In genomic region chr14:55432628-55433027, GRCh38 we compare ENCODE assay signal across 36 cellular contexts. TPM values are rescaled to one million over a fixed set of nuclear protein-coding genes. Genes with fewer than 3 reads are reported as not detected.
"Had no signal": no experiment of that assay in that cellular context is flagged by ENCODE, and none has a peak within 500 bp of the region (broad histone marks: within the 10 kb centered on the region; RNA-seq: fewer than 3 reads in every experiment).

No MANE protein-coding gene starts in this region.

- H3K36me3 ChIP-seq: ascending aorta, cardiac muscle cell, Peyer's patch, WERI-Rb-1 had no signal

- H3K9me3 ChIP-seq: ascending aorta, Peyer's patch had no signal

- H3K27ac ChIP-seq: ascending aorta, cardiac muscle cell, Peyer's patch, WERI-Rb-1 had no signal

- H3K27ac Mint-ChIP-seq: activated CD4-positive, alpha-beta memory T cell treated with anti-CD3 and anti-CD28 coated beads, Interleukin-2, amount 10 ng/mL, durations not matched to agents 7 days and 5 days; activated CD8-positive, alpha-beta memory T cell treated with anti-CD3 and anti-CD28 coated beads, Interleukin-2, amount 10 ng/mL, durations not matched to agents 7 days and 5 days; activated naive CD8-positive, alpha-beta T cell treated with anti-CD3 and anti-CD28 coated beads, Interleukin-2, amount 10 ng/mL, durations not matched to agents 7 days and 5 days; IgD-negative memory B cell had no signal

- H3K4me1 ChIP-seq: ascending aorta, Peyer's patch had no signal

- H3K27me3 ChIP-seq: ascending aorta, Peyer's patch had no signal

- H3K4me3 Mint-ChIP-seq: activated CD4-positive, alpha-beta memory T cell treated with anti-CD3 and anti-CD28 coated beads, Interleukin-2, amount 10 ng/mL, durations not matched to agents 7 days and 5 days; activated CD8-positive, alpha-beta memory T cell treated with anti-CD3 and anti-CD28 coated beads, Interleukin-2, amount 10 ng/mL, durations not matched to agents 7 days and 5 days; activated naive CD8-positive, alpha-beta T cell treated with anti-CD3 and anti-CD28 coated beads, Interleukin-2, amount 10 ng/mL, durations not matched to agents 7 days and 5 days; IgD-negative memory B cell had no signal

- H3K36me3 Mint-ChIP-seq: activated CD8-positive, alpha-beta memory T cell treated with anti-CD3 and anti-CD28 coated beads, Interleukin-2, amount 10 ng/mL, durations not matched to agents 7 days and 5 days; activated naive CD8-positive, alpha-beta T cell treated with anti-CD3 and anti-CD28 coated beads, Interleukin-2, amount 10 ng/mL, durations not matched to agents 7 days and 5 days had no signal

- H3K4me3 ChIP-seq: ascending aorta, cardiac muscle cell, Peyer's patch had no signal

- H3K27me3 Mint-ChIP-seq: activated CD4-positive, alpha-beta memory T cell treated with anti-CD3 and anti-CD28 coated beads, Interleukin-2, amount 10 ng/mL, durations not matched to agents 7 days and 5 days had no signal

- H3K9me3 Mint-ChIP-seq: activated CD4-positive, alpha-beta memory T cell treated with anti-CD3 and anti-CD28 coated beads, Interleukin-2, amount 10 ng/mL, durations not matched to agents 7 days and 5 days; activated naive CD8-positive, alpha-beta T cell treated with anti-CD3 and anti-CD28 coated beads, Interleukin-2, amount 10 ng/mL, durations not matched to agents 7 days and 5 days; IgD-negative memory B cell had no signal

- ATAC-seq: activated CD8-positive, alpha-beta memory T cell treated with anti-CD3 and anti-CD28 coated beads, Interleukin-2, amount 10 ng/mL, durations not matched to agents 7 days and 5 days; PC-3; SK-N-SH treated with all-trans-retinoic acid at 6 μM for 48 hours had no signal

- DNase-seq: activated CD4-positive, alpha-beta memory T cell treated with anti-CD3 and anti-CD28 coated beads, Interleukin-2, amount 10 ng/mL, durations not matched to agents 7 days and 5 days; activated CD4-positive, alpha-beta T cell treated with anti-CD3 and anti-CD28 coated beads for 1 hour; activated CD4-positive, alpha-beta T cell treated with anti-CD3 and anti-CD28 coated beads for 48 hours; activated CD4-positive, CD25-positive, alpha-beta regulatory T cell; activated CD8-positive, alpha-beta memory T cell treated with anti-CD3 and anti-CD28 coated beads for 24 hours; activated CD8-positive, alpha-beta memory T cell treated with anti-CD3 and anti-CD28 coated beads, Interleukin-2, amount 10 ng/mL, durations not matched to agents 7 days and 5 days; activated CD8-positive, alpha-beta memory T cell treated with anti-CD3 and anti-CD28 coated beads, Interleukin-2, amount 50 U/mL, for 48 hours; activated effector memory CD4-positive, alpha-beta T cell treated with Interleukin-2 at 50 U/mL for 16 hours; activated naive CD4-positive, alpha-beta T cell treated with anti-CD3 and anti-CD28 coated beads, Interleukin-2, amount 50 U/mL, for 16 hours; activated naive CD8-positive, alpha-beta T cell treated with anti-CD3 and anti-CD28 coated beads, Interleukin-2, amount 10 ng/mL, durations not matched to agents 7 days and 5 days; activated T-cell treated with anti-CD3 and anti-CD28 coated beads, Interleukin-2, amount 50 U/mL, for 48 hours; amygdala; Karpas-422; KBM-7; NCI-H1105 treated with DMSO at 0.1 percent for 48 hours; NCI-H1436 treated with DMSO at 0.1 percent for 48 hours; NCI-H1694 treated with DMSO at 0.1 percent for 48 hours; NCI-H2029; NCI-H345; NCI-H524 treated with DMSO at 0.1 percent for 48 hours; PC-3; Peyer's patch; RPMI8226; SIG-M5; T-helper 1 cell; T1000; WERI-Rb-1 had no signal

RNA-seq across cellular contexts. Expression of gene TBPL2, which starts 7.8 kb away (rescaled TPM):
- total RNA-seq: activated CD4-positive, alpha-beta memory T cell treated with anti-CD3 and anti-CD28 coated beads, Interleukin-2, amount 10 ng/mL, durations not matched to agents 7 days and 5 days; activated CD8-positive, alpha-beta memory T cell treated with anti-CD3 and anti-CD28 coated beads, Interleukin-2, amount 10 ng/mL, durations not matched to agents 7 days and 5 days; activated naive CD8-positive, alpha-beta T cell treated with anti-CD3 and anti-CD28 coated beads, Interleukin-2, amount 10 ng/mL, durations not matched to agents 7 days and 5 days; ascending aorta; cardiac muscle cell; MCF 10A; NCI-H460; PC-3; Peyer's patch; SK-MEL-5; T-helper 2 cell treated with Interferon-gamma antibody and Interleukin-4, amounts not matched to agents 100 ng/mL and 5 ng/mL, for 36 hours had no signal
- polyA plus RNA-seq: adipose tissue, cardiac muscle cell, IgD-negative memory B cell had no signal
